Comparison of ENCODE assay signal across 27 cellular contexts in the genomic region with DNA sequence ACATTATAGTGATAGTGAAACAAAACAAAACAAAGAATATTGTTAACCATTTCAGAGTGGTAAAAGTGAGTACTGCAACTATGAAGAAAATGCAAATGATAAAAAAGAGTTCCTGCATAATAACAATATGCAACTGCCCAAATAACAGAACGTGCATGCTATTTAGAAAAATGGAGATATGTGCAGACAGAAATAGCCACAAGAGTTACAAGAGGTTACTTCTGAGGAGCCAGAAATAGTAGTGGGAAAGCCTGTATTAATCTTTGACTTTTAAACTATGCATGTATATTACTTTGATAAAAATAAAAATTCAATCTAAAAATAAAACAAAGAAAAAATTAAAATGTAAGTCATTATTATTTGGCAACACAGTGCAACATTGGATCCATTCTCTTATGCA.
"Had no signal": no experiment of that assay in that cellular context is flagged by ENCODE, and none has a peak within 500 bp of the region (broad histone marks: within the 10 kb centered on the region; RNA-seq: fewer than 3 reads in every experiment).

No MANE protein-coding gene starts in this region.

- H2AFZ ChIP-seq: hepatocyte, parathyroid adenoma had no signal

- H3K4me2 ChIP-seq: hepatocyte, neural progenitor cell had no signal

- H3K36me3 ChIP-seq: neural progenitor cell, neutrophil, spleen, tibial nerve, uterus had no signal

- H3K4me3 ChIP-seq: hepatocyte, lung, neural progenitor cell, psoas muscle, spleen, tibial nerve, uterus had no signal

- H3K79me2 ChIP-seq: hepatocyte, parathyroid adenoma had no signal

- H3K27ac ChIP-seq: hepatocyte, neural progenitor cell, neutrophil, parathyroid adenoma, psoas muscle, spleen, tibial nerve, uterus had no signal

- H3K4me1 ChIP-seq: neural progenitor cell, parathyroid adenoma, psoas muscle, spleen, tibial nerve, uterus had no signal

- FAIRE-seq: small intestine had no signal

- H3K9ac ChIP-seq: neural progenitor cell, parathyroid adenoma had no signal

- DNase-seq: head of caudate nucleus; islet precursor cell; mesendoderm; naive B cell; natural killer cell; nephron progenitor cell; occipital lobe; psoas muscle; small intestine; spleen; stimulated activated CD4-positive, alpha-beta T cell treated with anti-CD3 and anti-CD28 coated beads, Interleukin-1b, Interleukin-23, amount 100 ng/mL, for 48 hours; stimulated activated CD4-positive, alpha-beta T cell treated with anti-CD3 and anti-CD28 coated beads, Interleukin-2, amount 100 ng/mL, for 48 hours; stimulated activated CD4-positive, alpha-beta T cell treated with anti-CD3 and anti-CD28 coated beads, Interleukin-4, amount 100 ng/mL, for 4 hours; stimulated activated CD8-positive, alpha-beta memory T cell treated with anti-CD3 and anti-CD28 coated beads, Interleukin-4, amount 100 ng/mL, for 48 hours; stimulated activated naive CD4-positive, alpha-beta T cell treated with Interleukin-2 at 50 U/mL for 16 hours; stimulated activated naive CD8-positive, alpha-beta T cell treated with anti-CD3 and anti-CD28 coated beads, Interleukin-15, amount 100 ng/mL, for 72 hours; substantia nigra; uterus had no signal

- ATAC-seq: left lobe of liver; psoas muscle; sciatic nerve; stimulated activated memory B cell treated with anti-CD40 and anti-IgM and Interleukin-4, amounts not matched to agents 10 μg/mL and 1 μg/mL and 100 μg/mL, for 72 hours; stimulated activated naive CD8-positive, alpha-beta T cell treated with anti-CD3 and anti-CD28 coated beads, Interleukin-15, amount 100 ng/mL, for 72 hours had no signal

- H3K9me3 ChIP-seq: neutrophil, psoas muscle, spleen, tibial nerve, uterus had no signal

- H3K27me3 ChIP-seq: hepatocyte, neural progenitor cell, neutrophil, spleen, tibial nerve, uterus had no signal
